8 cellular contexts compared by ENCODE assay signal in genomic region chr2:176002684-176003225, GRCh38. TPM values are rescaled to one million over a fixed set of nuclear protein-coding genes. Genes with fewer than 3 reads are reported as not detected.
DNase-seq lines count a peak whose midpoint lies in the region; ATAC-seq and TF ChIP-seq lines count a peak whose summit lies in the region.

No MANE protein-coding gene starts in this region.

- H3K9me3 ChIP-seq in CD8-positive, alpha-beta T cell (ENCODE audit: low read length): no peaks in the 10 kb centered on the region

- H3K27me3 ChIP-seq in CD8-positive, alpha-beta T cell (ENCODE audit: insufficient read depth, low read length): no peaks in the 10 kb centered on the region

- POLR2A ChIA-PET in CD8-positive, alpha-beta T cell (lab: Charles Lee): interaction anchor here (1.6 to 1.8 kb wide), 3 partner anchors 8 to 1262 kb away, joined by 4 to 6 read pairs (median 5); partner anchors contain the start of gene NFE2L2

- no peaks in the 10 kb centered on the region for H3K27me3 Mint-ChIP-seq in CD8-positive, alpha-beta T cell (ENCODE audit: low read depth)
- peaks cover 11% of the 10 kb centered on the region for H3K27me3 Mint-ChIP-seq in brain
- no peaks in the 10 kb centered on the region for H3K27me3 Mint-ChIP-seq in stimulated activated naive CD8-positive, alpha-beta T cell treated with anti-CD3 and anti-CD28 coated beads, Interleukin-15, amount 100 ng/mL, for 72 hours

- intact Hi-C loops in CD8-positive, alpha-beta T cell (cut with DNase I, micrococcal nuclease): loop anchor here (1.0 to 10.0 kb wide), 11 partner anchors 75 to 1755 kb away; partner anchors contain the start of genes ATF2 (in 1 of the 2), HNRNPA3 (in 1 of the 2), OLA1 (in 1 of the 2) and SCRN3 (in 1 of the 2)

- no peak for DNase-seq in CD8-positive, alpha-beta T cell
- DNase-seq in NCI-H345 treated with DMSO at 0.1 percent for 48 hours (lab: John Stamatoyannopoulos, UW; ENCODE audit: unreplicated experiment) (peak; percentile 56), inferior parietal cortex (ENCODE audit: extremely low spot score) (peak; percentile 17), amniotic stem cell (lab: John Stamatoyannopoulos, UW) (no peak)
- DNase-seq in stimulated activated naive CD8-positive, alpha-beta T cell treated with anti-CD3 and anti-CD28 coated beads, Interleukin-15, amount 100 ng/mL, for 72 hours: peak in 1 of 2 donors; percentile 2

- peak overlapping the region; percentile 71 for H3K27ac ChIP-seq in CD8-positive, alpha-beta T cell (ENCODE audit: low read depth, low read length)

- CTCF ChIA-PET in CD8-positive, alpha-beta T cell (lab: Charles Lee): no interaction called here

- H3K4me3 Mint-ChIP-seq in CD8-positive, alpha-beta T cell: peak overlapping the region; percentile 90
- peak overlapping the region; percentile 95 to 97 (median 96) for H3K4me3 Mint-ChIP-seq in brain
- peak overlapping the region; percentile 87 to 94 for H3K4me3 Mint-ChIP-seq in stimulated activated naive CD8-positive, alpha-beta T cell treated with anti-CD3 and anti-CD28 coated beads, Interleukin-15, amount 100 ng/mL, for 72 hours

- peak overlapping the region; percentile 97 for H3K27ac Mint-ChIP-seq in CD8-positive, alpha-beta T cell
- peak overlapping the region; percentile 96 to 99 (median 98) for H3K27ac Mint-ChIP-seq in brain
- peak overlapping the region; percentile 95 to 98 for H3K27ac Mint-ChIP-seq in stimulated activated naive CD8-positive, alpha-beta T cell treated with anti-CD3 and anti-CD28 coated beads, Interleukin-15, amount 100 ng/mL, for 72 hours

- no peak for ATAC-seq in CD8-positive, alpha-beta T cell
- ATAC-seq in GM21576 (IDR thresholded peaks at IDR 0.05; ENCODE audit: unreplicated experiment) (peak; percentile 1), HG03045 (IDR thresholded peaks at IDR 0.05; ENCODE audit: unreplicated experiment) (no peak)
- ATAC-seq in stimulated activated naive CD8-positive, alpha-beta T cell treated with anti-CD3 and anti-CD28 coated beads, Interleukin-15, amount 100 ng/mL, for 72 hours: peak; percentile 26

- peaks cover 5% of the 10 kb centered on the region for H3K36me3 Mint-ChIP-seq in CD8-positive, alpha-beta T cell
- H3K36me3 Mint-ChIP-seq in brain: no peaks in the 10 kb centered on the region

- TF ChIP-seq CTCF in CD8-positive, alpha-beta T cell (IDR thresholded peaks at IDR 0.05): no peak
- TF ChIP-seq CTCF in brain (conservative IDR thresholded peaks at IDR 0.05): no peak

- no peaks in the 10 kb centered on the region for H3K36me3 ChIP-seq in CD8-positive, alpha-beta T cell (ENCODE audit: insufficient read depth, low read length)

- H3K4me1 ChIP-seq in CD8-positive, alpha-beta T cell (ENCODE audit: insufficient read depth, low read length): peaks cover 10% of the 10 kb centered on the region

- no peaks in the 10 kb centered on the region for H3K9me3 Mint-ChIP-seq in CD8-positive, alpha-beta T cell
- H3K9me3 Mint-ChIP-seq in brain: no peaks in the 10 kb centered on the region
- H3K9me3 Mint-ChIP-seq in stimulated activated naive CD8-positive, alpha-beta T cell treated with anti-CD3 and anti-CD28 coated beads, Interleukin-15, amount 100 ng/mL, for 72 hours: no peaks in the 10 kb centered on the region

- H3K4me1 Mint-ChIP-seq in CD8-positive, alpha-beta T cell (ENCODE audit: low read depth): peaks cover 31% of the 10 kb centered on the region
- peaks cover 63% of the 10 kb centered on the region for H3K4me1 Mint-ChIP-seq in brain
- peaks cover 9% of the 10 kb centered on the region for H3K4me1 Mint-ChIP-seq in stimulated activated naive CD8-positive, alpha-beta T cell treated with anti-CD3 and anti-CD28 coated beads, Interleukin-15, amount 100 ng/mL, for 72 hours

- peak overlapping the region; percentile 69 for H3K4me3 ChIP-seq in CD8-positive, alpha-beta T cell (ENCODE audit: low read depth, low read length)

RNA-seq across cellular contexts. Expression of gene LNPK, which starts 0.7 kb away (rescaled TPM):
- 10 to 100 TPM; 16.9 TPM for total RNA-seq in CD8-positive, alpha-beta T cell
- 7.0 TPM for polyA plus RNA-seq in brain (ENCODE audit: insufficient read depth, low read depth, low replicate concordance)

Comparison
In these comparisons a context has a peak if more than half of its experiments do, and no peak if none do; other contexts are left out.
1. ATAC-seq: peak in GM21576 (single experiment) and stimulated activated naive CD8-positive, alpha-beta T cell treated with anti-CD3 and anti-CD28 coated beads, Interleukin-15, amount 100 ng/mL, for 72 hours (single experiment); none in CD8-positive, alpha-beta T cell (single experiment) and HG03045 (single experiment).
2. DNase-seq: peak in NCI-H345 treated with DMSO at 0.1 percent for 48 hours (single experiment) and inferior parietal cortex (single experiment); none in CD8-positive, alpha-beta T cell (0 of 7) and amniotic stem cell (single experiment).
3. Peak in every context shown above with its lines, with median percentiles within 50 percentile points of each other: H3K27ac Mint-ChIP-seq and H3K4me3 Mint-ChIP-seq.